ENCODE assay signal across 8 cellular contexts in the genomic region with DNA sequence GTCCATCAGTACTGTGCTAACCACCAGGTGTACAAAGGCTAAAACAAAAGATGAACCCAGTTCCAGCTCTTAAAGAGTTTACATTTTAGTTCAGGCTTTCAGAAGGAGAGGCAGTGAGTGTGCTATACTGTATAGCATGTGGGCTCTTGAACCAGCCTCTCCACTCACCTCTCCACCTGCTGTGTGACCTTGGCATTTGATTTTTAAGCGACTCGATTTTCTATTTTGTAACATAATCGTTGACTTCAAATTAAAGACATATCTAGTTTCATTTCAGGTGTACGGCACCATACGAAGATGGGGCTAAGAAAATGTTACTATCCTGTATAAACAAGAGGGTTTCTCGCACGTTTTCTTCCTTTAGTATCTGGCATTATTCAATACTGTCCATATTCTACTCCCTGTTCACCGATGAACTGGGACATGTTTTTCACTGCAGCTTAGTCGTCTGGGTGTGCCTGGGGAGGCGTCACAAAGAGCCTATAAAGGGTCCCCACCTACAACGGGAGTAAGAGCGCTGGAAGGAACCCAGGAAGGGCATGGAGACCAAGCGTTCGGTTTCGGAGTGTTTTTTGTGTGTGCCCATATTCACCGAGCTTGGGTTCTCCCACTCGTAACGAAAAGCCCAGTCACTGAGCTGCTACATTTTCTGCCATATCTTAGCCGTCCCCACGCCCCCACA. TPM values are rescaled to one million over a fixed set of nuclear protein-coding genes. Genes with fewer than 3 reads are reported as not detected.
DNase-seq lines count a peak whose midpoint lies in the region; ATAC-seq and TF ChIP-seq lines count a peak whose summit lies in the region.

No MANE protein-coding gene starts in this region.

- peaks cover 11% of the 10 kb centered on the region for H4K20me1 ChIP-seq in PC-9 (ENCODE audit: insufficient read depth)

- peak overlapping the region; percentile 94 to 95 for H3K4me3 Mint-ChIP-seq in effector memory CD8-positive, alpha-beta T cell

- DNase-seq in COR-L47 (lab: John Stamatoyannopoulos, UW) = peak; percentile 63
- DNase-seq in PC-9 = no peak
- DNase-seq in effector memory CD8-positive, alpha-beta T cell = peak in 1 of 3 experiments; percentile 10
- no peak for DNase-seq in DMS114 treated with DMSO at 0.1 percent for 48 hours (lab: John Stamatoyannopoulos, UW; ENCODE audit: unreplicated experiment)
- DNase-seq in NAMALWA (ENCODE audit: low spot score) = no peak

- H3K27me3 Mint-ChIP-seq in effector memory CD8-positive, alpha-beta T cell = no peaks in the 10 kb centered on the region

- H3K27ac ChIP-seq in PC-9 = peak overlapping the region; percentile 70

- intact Hi-C loops in PC-9 (cut with micrococcal nuclease; ENCODE audit: unreplicated experiment) = no loop called here

- H3K27me3 ChIP-seq in PC-9 (ENCODE audit: insufficient read depth, low read depth) = no peaks in the 10 kb centered on the region
- H3K27me3 ChIP-seq in mucosa of stomach (ENCODE audit: control insufficient read depth, insufficient read depth, low read length) = no peaks in the 10 kb centered on the region

- H3K9me3 ChIP-seq in PC-9 (ENCODE audit: insufficient read depth, low read depth) (no peaks in the 10 kb centered on the region), mucosa of stomach (ENCODE audit: control insufficient read depth, low read length) (no peaks in the 10 kb centered on the region)

- CTCF ChIA-PET in PC-9 (lab: Charles Lee) = no interaction called here

- H3K4me1 ChIP-seq in PC-9 (replicated peaks; ENCODE audit: insufficient read depth) (peaks cover 28% of the 10 kb centered on the region), mucosa of stomach (ENCODE audit: control insufficient read depth, insufficient read depth, low read length) (peaks cover 4% of the 10 kb centered on the region)

- no peaks in the 10 kb centered on the region for H3K36me3 ChIP-seq in PC-9 (ENCODE audit: low read depth)
- H3K36me3 ChIP-seq in mucosa of stomach (ENCODE audit: control insufficient read depth, insufficient read depth, low read length) = no peaks in the 10 kb centered on the region

- TF ChIP-seq CTCF in PC-9 (conservative IDR thresholded peaks at IDR 0.05) = no peak

- H3K9me2 ChIP-seq in PC-9 (ENCODE audit: insufficient read depth) = no peaks in the 10 kb centered on the region

- no peaks in the 10 kb centered on the region for H3K9me3 Mint-ChIP-seq in effector memory CD8-positive, alpha-beta T cell

- ATAC-seq in GM19463 (IDR thresholded peaks at IDR 0.05; ENCODE audit: unreplicated experiment) = peak; percentile 8
- peak; percentile 1 for ATAC-seq in HG03565 (IDR thresholded peaks at IDR 0.05; ENCODE audit: unreplicated experiment)
- ATAC-seq in effector memory CD8-positive, alpha-beta T cell (replicated peaks) = peak; percentile 7

- H3K4me3 ChIP-seq in PC-9 = peak overlapping the region; percentile 100
- H3K4me3 ChIP-seq in mucosa of stomach (ENCODE audit: low read length) = peak overlapping the region; percentile 98

- H3F3A ChIP-seq in PC-9 (ENCODE audit: insufficient read depth, low read depth) = peaks cover 10% of the 10 kb centered on the region

- H2AFZ ChIP-seq in PC-9 = peak overlapping the region; percentile 93

- POLR2A ChIA-PET in PC-9 (lab: Charles Lee; ENCODE audit: unreplicated experiment) = interaction anchor here (0.7 kb wide), 1 partner anchor 207 kb away, joined by 3 read pairs; the partner anchor contains the start of gene MON2

- peaks cover 23% of the 10 kb centered on the region for H3K36me3 Mint-ChIP-seq in effector memory CD8-positive, alpha-beta T cell (ENCODE audit: insufficient read depth)

- H3K9ac ChIP-seq in mucosa of stomach (ENCODE audit: low read length) = peak overlapping the region; percentile 89

- peaks cover 22 to 31% of the 10 kb centered on the region in 2 donors for H3K4me1 Mint-ChIP-seq in effector memory CD8-positive, alpha-beta T cell (ENCODE audit: low read depth in 2 of 2)

- BruUV-seq in PC-9 (replicated peaks; lab: Mats Ljungman, UMichigan) = TSS peak; percentile 85

- H3K79me2 ChIP-seq in PC-9 (ENCODE audit: low read depth) = peaks cover 46% of the 10 kb centered on the region

- H3K4me2 ChIP-seq in PC-9 = peak overlapping the region; percentile 83

- H3K27ac Mint-ChIP-seq in effector memory CD8-positive, alpha-beta T cell = peak overlapping the region; percentile 96 to 98

RNA-seq across cellular contexts. Expression of gene USP15, which starts 0.8 kb away (rescaled TPM):
- 25.0 and 25.8 TPM in 2 replicates for total RNA-seq in PC-9 (2021)
